ENCODE assay signal across 30 cellular contexts in genomic region chr20:21110811-21111210, GRCh38. TPM values are rescaled to one million over a fixed set of nuclear protein-coding genes. Genes with fewer than 3 reads are reported as not detected.
DNase-seq lines count a peak whose midpoint lies in the region; ATAC-seq, FAIRE-seq and TF ChIP-seq lines count a peak whose summit lies in the region.
"Had no signal": no experiment of that assay in that cellular context is flagged by ENCODE, and none has a peak within 500 bp of the region (broad histone marks: within the 10 kb centered on the region; RNA-seq: fewer than 3 reads in every experiment).

No MANE protein-coding gene starts in this region.

- H3K27ac ChIP-seq in HepG2 (ENCODE audit: extremely low read length, insufficient read depth, low read length) (no peak overlapping the region), right lobe of liver (no peak overlapping the region)
- H3K27ac ChIP-seq: BLaER1 had no signal

- in situ Hi-C loops in HepG2 (cut with HindIII; ENCODE audit: extremely low pct_ligation_motif_present, low pct_unique_long_range_greater_than_20kb): no loop called here

- H3K27me3 ChIP-seq in HepG2 (ENCODE audit: control insufficient read depth in 1 of 2, insufficient read depth in 2 of 2, low read length in 2 of 2) (no peaks in the 10 kb centered on the region; a peak in 1 of 5 replicates), right lobe of liver (peaks cover 5 to 20% of the 10 kb centered on the region in 2 donors)

- H3K4me3 ChIP-seq in HepG2 (replicated peaks in 1 of 3; ENCODE audit: insufficient read depth in 1 of 3, low read depth in 2 of 3, low read length in 3 of 3): no peak overlapping the region
- no peak overlapping the region for H3K4me3 ChIP-seq in right lobe of liver
- H3K4me3 ChIP-seq: BLaER1, GM12878 had no signal

- no peaks in the 10 kb centered on the region for H4K20me1 ChIP-seq in HepG2 (ENCODE audit: insufficient read depth, low read length)

- ATAC-seq in HepG2 (no peak), right lobe of liver (no peak), WTC11 (no peak), GM18861 (IDR thresholded peaks at IDR 0.05; ENCODE audit: unreplicated experiment) (no peak), GM21825 (IDR thresholded peaks at IDR 0.05; ENCODE audit: unreplicated experiment) (no peak)
- ATAC-seq: GM12878 had no signal

- no peak for TF ChIP-seq RAD21 in HepG2 (CRISPR knock-in tag; IDR thresholded peaks at IDR 0.05)

- H3K9me3 Mint-ChIP-seq in WTC11: no peaks in the 10 kb centered on the region
- H3K9me3 Mint-ChIP-seq: CD4-positive, CD25-positive, alpha-beta regulatory T cell; CD8-positive, alpha-beta memory T cell had no signal

- POLR2A ChIA-PET in HepG2 (lab: Yijun Ruan, JAX) (no interaction called here), WTC11 (lab: Charles Lee) (no interaction called here)

- H3K9me3 ChIP-seq in HepG2 (ENCODE audit: low read length) (no peaks in the 10 kb centered on the region), right lobe of liver (no peaks in the 10 kb centered on the region)
- H3K9me3 ChIP-seq: BE2C had no signal

- TF ChIP-seq EP300 in HepG2 (IDR thresholded peaks at IDR 0.05; ENCODE audit: low read depth in 2 of 2, low read length in 2 of 2): no peak
- no peak for TF ChIP-seq EP300 in HepG2 (CRISPR knock-in tag; IDR thresholded peaks at IDR 0.05; ENCODE audit: borderline replicate concordance)

- H3K4me1 ChIP-seq in HepG2 (ENCODE audit: insufficient read depth, low read length): no peaks in the 10 kb centered on the region
- H3K4me1 ChIP-seq in right lobe of liver: no peaks in the 10 kb centered on the region
- H3K4me1 ChIP-seq: BE2C had no signal

- H3K4me2 ChIP-seq in HepG2 (ENCODE audit: low read depth, low read length): no peak overlapping the region
- H3K4me2 ChIP-seq: BLaER1 had no signal

- H3K27me3 Mint-ChIP-seq in WTC11 (ENCODE audit: low read depth): peaks cover 33% of the 10 kb centered on the region

- no peak for FAIRE-seq in HepG2 (lab: Jason Lieb, UNC)
- FAIRE-seq: A204.1, GM12878, GM12892, GM18507, GM19239 had no signal

- no peak overlapping the region for H3K4me3 Mint-ChIP-seq in WTC11
- H3K4me3 Mint-ChIP-seq: CD4-positive, alpha-beta memory T cell; CD4-positive, CD25-positive, alpha-beta regulatory T cell; CD8-positive, alpha-beta memory T cell had no signal

- no peak overlapping the region for H3K27ac Mint-ChIP-seq in WTC11
- H3K27ac Mint-ChIP-seq: CD4-positive, alpha-beta memory T cell; CD4-positive, CD25-positive, alpha-beta regulatory T cell; CD8-positive, alpha-beta memory T cell had no signal

- intact Hi-C loops in HepG2 (cut with micrococcal nuclease; ENCODE audit: unreplicated experiment): no loop called here
- intact Hi-C loops in right lobe of liver (cut with DNase I): no loop called here

- TF ChIP-seq POLR2A in HepG2 (IDR thresholded peaks at IDR 0.05; ENCODE audit: insufficient read depth in 1 of 2, low read depth in 2 of 2, low read length in 2 of 2): no peak
- no peak for TF ChIP-seq POLR2A in right lobe of liver (IDR thresholded peaks at IDR 0.05)

- no peak overlapping the region for H2AFZ ChIP-seq in HepG2 (ENCODE audit: low read length)

- no peak for DNase-seq in HepG2 (ENCODE audit: low spot score)
- no peak for DNase-seq in right lobe of liver
- no peak for DNase-seq in WTC11 (ENCODE audit: low spot score)
- DNase-seq: 8988T; ACHN; BE2C; C1 segment of cervical spinal cord; CD4-positive, alpha-beta memory T cell; CD4-positive, CD25-positive, alpha-beta regulatory T cell; CD8-positive, alpha-beta memory T cell; COR-L47; DMS 273 treated with DMSO at 0.1 percent for 48 hours; DMS153; DMS53; DMS79; DND-41; EL; GDM1 had no signal

- no peaks in the 10 kb centered on the region for H3K36me3 Mint-ChIP-seq in WTC11
- H3K36me3 Mint-ChIP-seq: CD4-positive, alpha-beta memory T cell; CD4-positive, CD25-positive, alpha-beta regulatory T cell; CD8-positive, alpha-beta memory T cell had no signal

- CTCF ChIA-PET in HepG2 (lab: Yijun Ruan, JAX; ENCODE audit: low intra/inter-chr PET ratio, low total read pairs): no interaction called here
- CTCF ChIA-PET in WTC11 (lab: Charles Lee): interaction anchor here (0.8 to 1.0 kb wide), 2 partner anchors 8 to 15 kb away, joined by 4 read pairs; partner anchors contain the start of gene KIZ

- 76% methylated on average over 1 of the region's 1 CpG for WGBS in HepG2 (ENCODE audit: low lambda C conversion rate)
- 55% methylated on average over 1 of the region's 1 CpG for WGBS in right lobe of liver (ENCODE audit: insufficient coverage, low coverage, low lambda C conversion rate, missing lambda C conversion rate)

- H3K4me1 Mint-ChIP-seq in WTC11: peaks cover 28% of the 10 kb centered on the region

- no peak overlapping the region for H3K9ac ChIP-seq in HepG2 (ENCODE audit: insufficient read depth, low read depth, low read length)
- H3K9ac ChIP-seq: BLaER1 had no signal

- TF ChIP-seq CTCF in HepG2 (CRISPR knock-in tag; IDR thresholded peaks at IDR 0.05) (no peak), right lobe of liver (IDR thresholded peaks at IDR 0.05) (no peak), WTC11 (IDR thresholded peaks at IDR 0.05) (no peak)

- no peaks in the 10 kb centered on the region for H3K36me3 ChIP-seq in HepG2 (replicated peaks in 1 of 2; ENCODE audit: control insufficient read depth in 1 of 2, insufficient read depth in 2 of 2, low read length in 2 of 2)
- no peaks in the 10 kb centered on the region for H3K36me3 ChIP-seq in right lobe of liver
- H3K36me3 ChIP-seq: BE2C, BLaER1 had no signal

- BruUV-seq in HepG2 (replicated peaks; lab: Mats Ljungman, UMichigan): no TSS peak

- no peaks in the 10 kb centered on the region for H3K79me2 ChIP-seq in HepG2 (ENCODE audit: insufficient read depth, low read length)

TF ChIP-seq in HepG2, 621 proteins besides CTCF, POLR2A, EP300 and RAD21:
- TF ChIP-seq ZNF121 (CRISPR knock-in tag; IDR thresholded peaks at IDR 0.05): 0 out of 2 replicates have a peak, but pooled peaks have one; percentile 53
- no peak for TF ChIP-seq RFX5 (IDR thresholded peaks at IDR 0.05; ENCODE audit: low read depth, low read length)
- TF ChIP-seq JARID2 (CRISPR knock-in tag; IDR thresholded peaks at IDR 0.05; ENCODE audit: insufficient replicate concordance): no peak

TF ChIP-seq in WTC11, 78 proteins besides CTCF, POLR2A, EP300 and RAD21 (continues in another document):
- TF ChIP-seq GABPB1 (CRISPR knock-in tag; IDR thresholded peaks at IDR 0.05): no peak

RNA-seq across cellular contexts. Expression of gene LINC00237, which starts 4.7 kb away (rescaled TPM):
- not detected in 2 replicates for total RNA-seq in HepG2 (2016; rRNA removed; fragmentation: Illumina TruSeq; extraction: Trizol)
- not detected in 2 replicates for total RNA-seq in HepG2 (2016; cell fraction: cytosol; rRNA removed; fragmentation: Illumina TruSeq; extraction: Trizol; ENCODE audit: low read depth)
- total RNA-seq in HepG2 (2016; cell fraction: insoluble cytoplasmic fraction; rRNA removed; fragmentation: Illumina TruSeq; extraction: Trizol): not detected in 2 replicates
- total RNA-seq in HepG2 (2016; cell fraction: membrane; rRNA removed; fragmentation: Illumina TruSeq; extraction: Trizol): not detected in 2 replicates
- not detected in 2 replicates for total RNA-seq in HepG2 (2016; cell fraction: nucleus; rRNA removed; fragmentation: Illumina TruSeq; extraction: Trizol)
- polyA plus RNA-seq in HepG2 (2011; rRNA removed): not detected in 2 replicates
- polyA plus RNA-seq in HepG2 (2011; cell fraction: cytosol; rRNA removed): not detected in 2 replicates
- polyA plus RNA-seq in HepG2 (2011; cell fraction: nucleus; rRNA removed): not detected in 2 replicates
- polyA plus RNA-seq in HepG2 (2012): not detected in 2 replicates
- not detected in 2 replicates for polyA plus RNA-seq in HepG2 (2016; cell fraction: cytosol; fragmentation: Illumina TruSeq; extraction: Trizol; ENCODE audit: low read depth)
- not detected in 2 replicates for polyA plus RNA-seq in HepG2 (2016; cell fraction: insoluble cytoplasmic fraction; fragmentation: Illumina TruSeq; extraction: Trizol; ENCODE audit: low read depth)
- polyA plus RNA-seq in HepG2 (2016; cell fraction: membrane; fragmentation: Illumina TruSeq; extraction: Trizol; ENCODE audit: low read depth): not detected in 2 replicates
- polyA plus RNA-seq in HepG2 (2016; cell fraction: nucleus; fragmentation: Illumina TruSeq; extraction: Trizol; ENCODE audit: insufficient read depth, low read depth): not detected in 2 replicates
- polyA minus RNA-seq in HepG2 (2011; rRNA and poly(A)+ RNA removed; ENCODE audit: low replicate concordance): not detected in 2 replicates
- polyA minus RNA-seq in HepG2 (2011; cell fraction: cytosol; rRNA and poly(A)+ RNA removed): not detected in 2 replicates
- polyA minus RNA-seq in HepG2 (2011; cell fraction: nucleus; rRNA and poly(A)+ RNA removed): not detected in 2 replicates
- not detected for total RNA-seq in right lobe of liver
- total RNA-seq in WTC11 (2021): 0.78 to 3.1 TPM (median 0.80 TPM) in 3 replicates
- total RNA-seq: A673; CD4-positive, alpha-beta memory T cell; CD4-positive, CD25-positive, alpha-beta regulatory T cell; CD8-positive, alpha-beta memory T cell; Daoy; G401; GM12878 had no signal
- polyA plus RNA-seq: AG04450; CD4-positive, alpha-beta memory T cell; CD8-positive, alpha-beta memory T cell; GM12878 had no signal

RNA-seq across cellular contexts. Expression of gene KIZ, which starts 15.1 kb away (rescaled TPM):
- total RNA-seq in HepG2 (2016; rRNA removed; fragmentation: Illumina TruSeq; extraction: Trizol): 46.3 and 55.6 TPM in 2 replicates
- 20.4 and 20.5 TPM in 2 replicates for total RNA-seq in HepG2 (2016; cell fraction: cytosol; rRNA removed; fragmentation: Illumina TruSeq; extraction: Trizol; ENCODE audit: low read depth)
- 48.0 and 57.7 TPM in 2 replicates for total RNA-seq in HepG2 (2016; cell fraction: insoluble cytoplasmic fraction; rRNA removed; fragmentation: Illumina TruSeq; extraction: Trizol)
- total RNA-seq in HepG2 (2016; cell fraction: membrane; rRNA removed; fragmentation: Illumina TruSeq; extraction: Trizol): 22.8 and 24.5 TPM in 2 replicates
- total RNA-seq in HepG2 (2016; cell fraction: nucleus; rRNA removed; fragmentation: Illumina TruSeq; extraction: Trizol): 64.1 and 65.7 TPM in 2 replicates
- 77.9 and 114 TPM in 2 replicates for polyA plus RNA-seq in HepG2 (2011; rRNA removed)
- polyA plus RNA-seq in HepG2 (2011; cell fraction: cytosol; rRNA removed): 33.9 and 39.9 TPM in 2 replicates
- 223 and 433 TPM in 2 replicates for polyA plus RNA-seq in HepG2 (2011; cell fraction: nucleus; rRNA removed)
- 40.7 and 57.0 TPM in 2 replicates for polyA plus RNA-seq in HepG2 (2012)
- 9.0 and 10.7 TPM in 2 replicates for polyA plus RNA-seq in HepG2 (2016; cell fraction: cytosol; fragmentation: Illumina TruSeq; extraction: Trizol; ENCODE audit: low read depth)
- 48.1 and 51.2 TPM in 2 replicates for polyA plus RNA-seq in HepG2 (2016; cell fraction: insoluble cytoplasmic fraction; fragmentation: Illumina TruSeq; extraction: Trizol; ENCODE audit: low read depth)
- 13.9 and 15.1 TPM in 2 replicates for polyA plus RNA-seq in HepG2 (2016; cell fraction: membrane; fragmentation: Illumina TruSeq; extraction: Trizol; ENCODE audit: low read depth)
- 69.5 and 81.6 TPM in 2 replicates for polyA plus RNA-seq in HepG2 (2016; cell fraction: nucleus; fragmentation: Illumina TruSeq; extraction: Trizol; ENCODE audit: insufficient read depth, low read depth)
- 4.7 and 26.3 TPM in 2 replicates for polyA minus RNA-seq in HepG2 (2011; rRNA and poly(A)+ RNA removed; ENCODE audit: low replicate concordance)
- 28.5 and 33.0 TPM in 2 replicates for polyA minus RNA-seq in HepG2 (2011; cell fraction: cytosol; rRNA and poly(A)+ RNA removed)
- 210 and 232 TPM in 2 replicates for polyA minus RNA-seq in HepG2 (2011; cell fraction: nucleus; rRNA and poly(A)+ RNA removed)
- 10 to 100 TPM in 1 of 6 experiments, 1 to 10 TPM in 5; 5.1 to 11.5 (median 7.4) TPM for total RNA-seq in right lobe of liver
- 39.6 to 43.6 TPM (median 41.8 TPM) in 3 replicates for total RNA-seq in WTC11 (2021)

Comparison
In these comparisons a context has a peak if more than half of its experiments do, and no peak if none do; other contexts are left out.
1. Of the 50 proteins assayed by ChIP-seq in both HepG2 and WTC11: peak only in HepG2: none; only in WTC11: none; in both: ZNF121; in neither: 49.